Comparison of ENCODE assay signal across 9 cellular contexts in genomic region chr3:186414735-186415419, GRCh38. TPM values are rescaled to one million over a fixed set of nuclear protein-coding genes. Genes with fewer than 3 reads are reported as not detected.
A peak's percentile ranks its signal among the peaks of the same experiment; 100 is the strongest.
DNase-seq lines count a peak whose midpoint lies in the region; ATAC-seq, FAIRE-seq and TF ChIP-seq lines count a peak whose summit lies in the region.
"Had no signal": no experiment of that assay in that cellular context is flagged by ENCODE, and none has a peak within 500 bp of the region (broad histone marks: within the 10 kb centered on the region; RNA-seq: fewer than 3 reads in every experiment).

No MANE protein-coding gene starts in this region.

- FAIRE-seq in H54 (lab: Jason Lieb, UNC), result peak; percentile 82

- H3K4me1 ChIP-seq in left lung, result peaks cover 11 to 22% of the 10 kb centered on the region in 2 donors
- no peaks in the 10 kb centered on the region for H3K4me1 ChIP-seq in prostate gland (replicated peaks)

- DNase-seq in AG04449 (ENCODE audit: low read depth, low spot score) (peak; percentile 46), H54 (ENCODE audit: insufficient read length, low spot score) (peak; percentile 45), left lung (no peak), NCI-H226 (no peak), ecto neural progenitor cell (ENCODE audit: low spot score) (no peak), prostate gland (ENCODE audit: low spot score) (no peak)
- DNase-seq: NCI-H446 treated with DMSO at 0.1 percent for 48 hours had no signal

- TF ChIP-seq POLR2A in H54 (IDR thresholded peaks at IDR 0.05; ENCODE audit: low read depth, low read length) (no peak), prostate gland (IDR thresholded peaks at IDR 0.05) (no peak)

- H3K36me3 ChIP-seq in left lung, result no peaks in the 10 kb centered on the region
- no peaks in the 10 kb centered on the region for H3K36me3 ChIP-seq in prostate gland

- ATAC-seq in left lung (peak; percentile 36), GM19035 (IDR thresholded peaks at IDR 0.05; ENCODE audit: unreplicated experiment) (no peak)

- CTCF ChIA-PET in AG04449 (lab: Yijun Ruan, JAX), result interaction anchor here (1.4 to 1.9 kb wide), 3 partner anchors 125 to 471 kb away, joined by 3 to 5 read pairs (median 4); no protein-coding TSS in a partner anchor

- no peaks in the 10 kb centered on the region for H3K9me3 ChIP-seq in left lung
- H3K9me3 ChIP-seq in prostate gland, result no peaks in the 10 kb centered on the region

- intact Hi-C loops in left lung (cut with DNase I), result no loop called here
- intact Hi-C loops in prostate gland (cut with DNase I), result loop anchor here (5.0 kb wide), 1 partner anchor 53 kb away; the partner anchor contains the start of gene DGKG

- 38% methylated on average over 4 of the region's 4 CpGs for WGBS in prostate gland

- H3K4me3 ChIP-seq in AG04449 (ENCODE audit: low read depth, low read length) (no peak overlapping the region; the same call in 1 of the 2 replicates), left lung (no peak overlapping the region), prostate gland (no peak overlapping the region)

- POLR2A ChIA-PET in AG04449 (lab: Yijun Ruan, JAX), result no interaction called here

- no peaks in the 10 kb centered on the region for H3K27me3 ChIP-seq in left lung
- H3K27me3 ChIP-seq in prostate gland (replicated peaks; ENCODE audit: insufficient read depth), result no peaks in the 10 kb centered on the region

- peak overlapping the region; percentile 76 for H3K27ac ChIP-seq in angular gyrus (ENCODE audit: low read depth, low read length)
- no peak overlapping the region for H3K27ac ChIP-seq in left lung
- H3K27ac ChIP-seq in prostate gland, result no peak overlapping the region

- TF ChIP-seq CTCF in AG04449 (IDR thresholded peaks at IDR 0.05; ENCODE audit: insufficient read depth, low read length, missing control alignments) (no peak), left lung (IDR thresholded peaks at IDR 0.05) (no peak), prostate gland (IDR thresholded peaks at IDR 0.05) (no peak)

RNA-seq across cellular contexts. Expression of gene DGKG, which starts 52.8 kb away (rescaled TPM):
- 1 to 10 TPM; 6.2 to 7.6 TPM for total RNA-seq in left lung
- total RNA-seq in prostate gland, result 1 to 10 TPM; 1.2 to 2.2 TPM

Comparison
In these comparisons a context has a peak if more than half of its experiments do, and no peak if none do; other contexts are left out.
1. DNase-seq: peak in AG04449 (single experiment) and H54 (single experiment); none in left lung (0 of 2), NCI-H226 (single experiment), ecto neural progenitor cell (single experiment) and prostate gland (single experiment).